In the genomic region with DNA sequence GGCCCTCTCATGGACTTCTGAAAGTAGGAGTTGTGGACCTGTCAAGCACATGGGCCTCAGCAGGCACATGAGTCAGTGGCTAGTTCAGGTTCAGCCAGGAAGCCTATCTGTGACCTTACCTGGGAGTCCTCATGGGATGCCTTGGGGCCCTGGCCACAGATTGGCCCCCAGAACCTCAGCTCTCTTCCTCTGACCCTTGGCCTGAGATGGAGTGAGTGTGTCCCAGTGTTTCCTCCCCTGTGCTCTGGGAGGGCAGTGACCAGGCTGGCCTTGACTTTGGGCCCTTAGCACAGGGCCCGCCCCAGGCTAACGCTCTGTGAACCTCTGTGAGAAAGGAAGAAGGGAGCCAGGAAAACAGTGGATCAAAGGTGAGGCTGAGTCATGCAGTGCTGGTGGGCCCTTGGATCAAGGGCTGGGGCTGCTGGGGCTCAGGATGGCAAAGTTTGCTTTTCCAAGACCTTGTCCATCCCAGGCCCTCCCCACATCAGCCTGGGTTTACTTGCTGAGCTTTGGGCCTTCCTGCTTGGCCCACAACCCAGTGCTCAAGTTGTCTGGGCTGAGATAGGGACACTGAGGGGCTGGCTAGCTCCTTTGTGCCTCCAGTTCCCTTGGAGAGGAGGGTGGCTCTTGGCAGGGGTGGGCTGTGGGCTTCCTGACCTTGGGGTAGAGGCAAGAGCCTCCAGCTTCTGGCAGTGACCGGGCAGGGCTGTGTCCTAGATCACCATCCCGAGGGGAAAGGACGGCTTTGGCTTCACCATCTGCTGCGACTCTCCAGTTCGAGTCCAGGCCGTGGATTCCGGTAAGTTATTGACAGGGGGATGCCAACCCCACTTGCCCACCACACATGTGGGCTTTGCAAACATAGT, we compare ENCODE assay signal across 1 cellular context.
TF ChIP-seq lines count a peak whose summit lies in the region.

No MANE protein-coding gene starts in this region.

TF ChIP-seq in HepG2, 621 proteins besides CTCF, POLR2A, EP300 and RAD21 (continued from another document):
- TF ChIP-seq, protein P1, sequence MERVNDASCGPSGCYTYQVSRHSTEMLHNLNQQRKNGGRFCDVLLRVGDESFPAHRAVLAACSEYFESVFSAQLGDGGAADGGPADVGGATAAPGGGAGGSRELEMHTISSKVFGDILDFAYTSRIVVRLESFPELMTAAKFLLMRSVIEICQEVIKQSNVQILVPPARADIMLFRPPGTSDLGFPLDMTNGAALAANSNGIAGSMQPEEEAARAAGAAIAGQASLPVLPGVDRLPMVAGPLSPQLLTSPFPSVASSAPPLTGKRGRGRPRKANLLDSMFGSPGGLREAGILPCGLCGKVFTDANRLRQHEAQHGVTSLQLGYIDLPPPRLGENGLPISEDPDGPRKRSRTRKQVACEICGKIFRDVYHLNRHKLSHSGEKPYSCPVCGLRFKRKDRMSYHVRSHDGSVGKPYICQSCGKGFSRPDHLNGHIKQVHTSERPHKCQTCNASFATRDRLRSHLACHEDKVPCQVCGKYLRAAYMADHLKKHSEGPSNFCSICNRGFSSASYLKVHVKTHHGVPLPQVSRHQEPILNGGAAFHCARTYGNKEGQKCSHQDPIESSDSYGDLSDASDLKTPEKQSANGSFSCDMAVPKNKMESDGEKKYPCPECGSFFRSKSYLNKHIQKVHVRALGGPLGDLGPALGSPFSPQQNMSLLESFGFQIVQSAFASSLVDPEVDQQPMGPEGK (CRISPR knock-in tag; IDR thresholded peaks at IDR 0.05), result peak; percentile 99
- TF ChIP-seq HNF4G (IDR thresholded peaks at IDR 0.05; ENCODE audit: borderline replicate concordance, low read depth, low read length), result peak; percentile 95
- TF ChIP-seq HNF4G (CRISPR knock-in tag; IDR thresholded peaks at IDR 0.05; ENCODE audit: borderline replicate concordance, low read depth), result peak; percentile 100
- TF ChIP-seq, protein P2, sequence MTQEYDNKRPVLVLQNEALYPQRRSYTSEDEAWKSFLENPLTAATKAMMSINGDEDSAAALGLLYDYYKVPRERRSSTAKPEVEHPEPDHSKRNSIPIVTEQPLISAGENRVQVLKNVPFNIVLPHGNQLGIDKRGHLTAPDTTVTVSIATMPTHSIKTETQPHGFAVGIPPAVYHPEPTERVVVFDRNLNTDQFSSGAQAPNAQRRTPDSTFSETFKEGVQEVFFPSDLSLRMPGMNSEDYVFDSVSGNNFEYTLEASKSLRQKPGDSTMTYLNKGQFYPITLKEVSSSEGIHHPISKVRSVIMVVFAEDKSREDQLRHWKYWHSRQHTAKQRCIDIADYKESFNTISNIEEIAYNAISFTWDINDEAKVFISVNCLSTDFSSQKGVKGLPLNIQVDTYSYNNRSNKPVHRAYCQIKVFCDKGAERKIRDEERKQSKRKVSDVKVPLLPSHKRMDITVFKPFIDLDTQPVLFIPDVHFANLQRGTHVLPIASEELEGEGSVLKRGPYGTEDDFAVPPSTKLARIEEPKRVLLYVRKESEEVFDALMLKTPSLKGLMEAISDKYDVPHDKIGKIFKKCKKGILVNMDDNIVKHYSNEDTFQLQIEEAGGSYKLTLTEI (CRISPR knock-in tag; conservative IDR thresholded peaks at IDR 0.05), result no peak
- TF ChIP-seq, protein P3, sequence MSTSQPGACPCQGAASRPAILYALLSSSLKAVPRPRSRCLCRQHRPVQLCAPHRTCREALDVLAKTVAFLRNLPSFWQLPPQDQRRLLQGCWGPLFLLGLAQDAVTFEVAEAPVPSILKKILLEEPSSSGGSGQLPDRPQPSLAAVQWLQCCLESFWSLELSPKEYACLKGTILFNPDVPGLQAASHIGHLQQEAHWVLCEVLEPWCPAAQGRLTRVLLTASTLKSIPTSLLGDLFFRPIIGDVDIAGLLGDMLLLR (CRISPR knock-in tag; IDR thresholded peaks at IDR 0.05), result no peak; the same call in 1 of the 2 replicates
- TF ChIP-seq ZNF431 (CRISPR knock-in tag; IDR thresholded peaks at IDR 0.05; ENCODE audit: borderline replicate concordance, low read depth), result no peak; the same call in 1 of the 2 replicates
- TF ChIP-seq SMARCE1 (IDR thresholded peaks at IDR 0.05; ENCODE audit: borderline replicate concordance), result no peak
- no peak for TF ChIP-seq SRSF1 (optimal IDR thresholded peaks at IDR 0.05; ENCODE audit: low read depth, low read length)
- TF ChIP-seq, protein P4, sequence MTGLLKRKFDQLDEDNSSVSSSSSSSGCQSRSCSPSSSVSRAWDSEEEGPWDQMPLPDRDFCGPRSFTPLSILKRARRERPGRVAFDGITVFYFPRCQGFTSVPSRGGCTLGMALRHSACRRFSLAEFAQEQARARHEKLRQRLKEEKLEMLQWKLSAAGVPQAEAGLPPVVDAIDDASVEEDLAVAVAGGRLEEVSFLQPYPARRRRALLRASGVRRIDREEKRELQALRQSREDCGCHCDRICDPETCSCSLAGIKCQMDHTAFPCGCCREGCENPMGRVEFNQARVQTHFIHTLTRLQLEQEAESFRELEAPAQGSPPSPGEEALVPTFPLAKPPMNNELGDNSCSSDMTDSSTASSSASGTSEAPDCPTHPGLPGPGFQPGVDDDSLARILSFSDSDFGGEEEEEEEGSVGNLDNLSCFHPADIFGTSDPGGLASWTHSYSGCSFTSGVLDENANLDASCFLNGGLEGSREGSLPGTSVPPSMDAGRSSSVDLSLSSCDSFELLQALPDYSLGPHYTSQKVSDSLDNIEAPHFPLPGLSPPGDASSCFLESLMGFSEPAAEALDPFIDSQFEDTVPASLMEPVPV (CRISPR knock-in tag; IDR thresholded peaks at IDR 0.05), result peak; percentile 96
- peak; percentile 99 for TF ChIP-seq ZNF713 (CRISPR knock-in tag; IDR thresholded peaks at IDR 0.05)
- TF ChIP-seq ATF7-NPFF (CRISPR knock-in tag; IDR thresholded peaks at IDR 0.05; ENCODE audit: low read depth), result peak; percentile 80; the same call in 1 of the 2 replicates
- peak; percentile 90; the same call in 1 of the 2 replicates for TF ChIP-seq ZNF331 (CRISPR knock-in tag; IDR thresholded peaks at IDR 0.05)
- no peak for TF ChIP-seq ZNF33B (CRISPR knock-in tag; IDR thresholded peaks at IDR 0.05)
- no peak for TF ChIP-seq MAZ (IDR thresholded peaks at IDR 0.05; ENCODE audit: borderline replicate concordance, low read depth, low read length)
- TF ChIP-seq MAZ (CRISPR knock-in tag; IDR thresholded peaks at IDR 0.05; ENCODE audit: low read depth), result peak; percentile 76
- TF ChIP-seq NFYB (CRISPR knock-in tag; IDR thresholded peaks at IDR 0.05), result peak; percentile 45; the same call in 1 of the 2 replicates
- TF ChIP-seq, protein P5, sequence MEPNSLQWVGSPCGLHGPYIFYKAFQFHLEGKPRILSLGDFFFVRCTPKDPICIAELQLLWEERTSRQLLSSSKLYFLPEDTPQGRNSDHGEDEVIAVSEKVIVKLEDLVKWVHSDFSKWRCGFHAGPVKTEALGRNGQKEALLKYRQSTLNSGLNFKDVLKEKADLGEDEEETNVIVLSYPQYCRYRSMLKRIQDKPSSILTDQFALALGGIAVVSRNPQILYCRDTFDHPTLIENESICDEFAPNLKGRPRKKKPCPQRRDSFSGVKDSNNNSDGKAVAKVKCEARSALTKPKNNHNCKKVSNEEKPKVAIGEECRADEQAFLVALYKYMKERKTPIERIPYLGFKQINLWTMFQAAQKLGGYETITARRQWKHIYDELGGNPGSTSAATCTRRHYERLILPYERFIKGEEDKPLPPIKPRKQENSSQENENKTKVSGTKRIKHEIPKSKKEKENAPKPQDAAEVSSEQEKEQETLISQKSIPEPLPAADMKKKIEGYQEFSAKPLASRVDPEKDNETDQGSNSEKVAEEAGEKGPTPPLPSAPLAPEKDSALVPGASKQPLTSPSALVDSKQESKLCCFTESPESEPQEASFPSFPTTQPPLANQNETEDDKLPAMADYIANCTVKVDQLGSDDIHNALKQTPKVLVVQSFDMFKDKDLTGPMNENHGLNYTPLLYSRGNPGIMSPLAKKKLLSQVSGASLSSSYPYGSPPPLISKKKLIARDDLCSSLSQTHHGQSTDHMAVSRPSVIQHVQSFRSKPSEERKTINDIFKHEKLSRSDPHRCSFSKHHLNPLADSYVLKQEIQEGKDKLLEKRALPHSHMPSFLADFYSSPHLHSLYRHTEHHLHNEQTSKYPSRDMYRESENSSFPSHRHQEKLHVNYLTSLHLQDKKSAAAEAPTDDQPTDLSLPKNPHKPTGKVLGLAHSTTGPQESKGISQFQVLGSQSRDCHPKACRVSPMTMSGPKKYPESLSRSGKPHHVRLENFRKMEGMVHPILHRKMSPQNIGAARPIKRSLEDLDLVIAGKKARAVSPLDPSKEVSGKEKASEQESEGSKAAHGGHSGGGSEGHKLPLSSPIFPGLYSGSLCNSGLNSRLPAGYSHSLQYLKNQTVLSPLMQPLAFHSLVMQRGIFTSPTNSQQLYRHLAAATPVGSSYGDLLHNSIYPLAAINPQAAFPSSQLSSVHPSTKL (CRISPR knock-in tag; IDR thresholded peaks at IDR 0.05), result peak; percentile 97
